21 cellular contexts compared by ENCODE assay signal in genomic region chr10:28594401-28594800, GRCh38.
A peak's percentile ranks its signal among the peaks of the same experiment; 100 is the strongest.
DNase-seq lines count a peak whose midpoint lies in the region; ATAC-seq and FAIRE-seq lines count a peak whose summit lies in the region.
"Had no signal": no experiment of that assay in that cellular context is flagged by ENCODE, and none has a peak within 500 bp of the region (broad histone marks: within the 10 kb centered on the region; RNA-seq: fewer than 3 reads in every experiment).

No MANE protein-coding gene starts in this region.

- CTCF ChIA-PET in activated CD4-positive, alpha-beta T cell treated with anti-CD3 and anti-CD28 coated beads, Interleukin-2, amount 10 ng/mL, durations not matched to agents 7 days and 5 days (lab: Charles Lee): no interaction called here

- H3K9me3 Mint-ChIP-seq in activated CD4-positive, alpha-beta T cell treated with anti-CD3 and anti-CD28 coated beads, Interleukin-2, amount 10 ng/mL, durations not matched to agents 7 days and 5 days: no peaks in the 10 kb centered on the region
- H3K9me3 Mint-ChIP-seq in activated naive CD8-positive, alpha-beta T cell treated with anti-CD3 and anti-CD28 coated beads, Interleukin-2, amount 50 U/mL, for 24 hours: no peaks in the 10 kb centered on the region
- H3K9me3 Mint-ChIP-seq in natural killer cell treated with Interleukin-12 subunit alpha and Interleukin-12 subunit beta and Interleukin-15 and Interleukin-18, amount 100 ng/mL, for 72 hours: no peaks in the 10 kb centered on the region

- H3K27me3 Mint-ChIP-seq in activated CD4-positive, alpha-beta T cell treated with anti-CD3 and anti-CD28 coated beads, Interleukin-2, amount 10 ng/mL, durations not matched to agents 7 days and 5 days: no peaks in the 10 kb centered on the region
- no peaks in the 10 kb centered on the region for H3K27me3 Mint-ChIP-seq in activated naive CD8-positive, alpha-beta T cell treated with anti-CD3 and anti-CD28 coated beads, Interleukin-2, amount 50 U/mL, for 24 hours
- no peaks in the 10 kb centered on the region for H3K27me3 Mint-ChIP-seq in natural killer cell treated with Interleukin-12 subunit alpha and Interleukin-12 subunit beta and Interleukin-15 and Interleukin-18, amount 100 ng/mL, for 72 hours

- POLR2A ChIA-PET in activated CD4-positive, alpha-beta T cell treated with anti-CD3 and anti-CD28 coated beads, Interleukin-2, amount 10 ng/mL, durations not matched to agents 7 days and 5 days (lab: Charles Lee): no interaction called here

- peak; percentile 64 for DNase-seq in activated CD4-positive, alpha-beta T cell treated with anti-CD3 and anti-CD28 coated beads, Interleukin-2, amount 10 ng/mL, durations not matched to agents 7 days and 5 days
- DNase-seq in activated CD4-positive, alpha-beta T cell treated with anti-CD3 and anti-CD28 coated beads, Interleukin-2, amount 50 U/mL, for 4 hours: no peak
- DNase-seq in GM19239 (ENCODE audit: insufficient read length, low spot score) (no peak), DMS114 treated with DMSO at 0.1 percent for 48 hours (lab: John Stamatoyannopoulos, UW; ENCODE audit: unreplicated experiment) (no peak)
- no peak for DNase-seq in activated naive CD8-positive, alpha-beta T cell treated with anti-CD3 and anti-CD28 coated beads, Interleukin-2, amount 50 U/mL, for 24 hours
- DNase-seq in natural killer cell treated with Interleukin-12 subunit alpha and Interleukin-12 subunit beta and Interleukin-15 and Interleukin-18, amount 100 ng/mL, for 72 hours (ENCODE audit: low spot score): no peak
- DNase-seq: activated naive CD4-positive, alpha-beta T cell treated with anti-CD3 and anti-CD28 coated beads, Interleukin-2, amount 50 U/mL, for 16 hours; BE2C; body of pancreas; colonic mucosa; IMR-90; NCI-H1417 treated with DMSO at 0.1 percent for 48 hours; NCI-H524 treated with DMSO at 0.1 percent for 48 hours; RPMI8226; spleen; stimulated activated CD4-positive, alpha-beta T cell treated with anti-CD3 and anti-CD28 coated beads, Interleukin-4, amount 100 ng/mL, for 24 hours; upper lobe of right lung had no signal

- peak; percentile 46 for ATAC-seq in activated naive CD8-positive, alpha-beta T cell treated with anti-CD3 and anti-CD28 coated beads, Interleukin-2, amount 50 U/mL, for 24 hours
- ATAC-seq in natural killer cell treated with Interleukin-12 subunit alpha and Interleukin-12 subunit beta and Interleukin-15 and Interleukin-18, amount 100 ng/mL, for 72 hours: no peak
- no peak for ATAC-seq in HG03108 (IDR thresholded peaks at IDR 0.05; ENCODE audit: unreplicated experiment)
- no peak for ATAC-seq in HG02970 (IDR thresholded peaks at IDR 0.05; ENCODE audit: low FRiP score, unreplicated experiment)
- ATAC-seq: body of pancreas, left lobe of liver had no signal

- H3K36me3 Mint-ChIP-seq in activated CD4-positive, alpha-beta T cell treated with anti-CD3 and anti-CD28 coated beads, Interleukin-2, amount 10 ng/mL, durations not matched to agents 7 days and 5 days (ENCODE audit: low read depth): peaks cover 66% of the 10 kb centered on the region
- H3K36me3 Mint-ChIP-seq in activated naive CD8-positive, alpha-beta T cell treated with anti-CD3 and anti-CD28 coated beads, Interleukin-2, amount 50 U/mL, for 24 hours (ENCODE audit: low read depth): peaks cover 80% of the 10 kb centered on the region
- peaks cover 23% of the 10 kb centered on the region for H3K36me3 Mint-ChIP-seq in natural killer cell treated with Interleukin-12 subunit alpha and Interleukin-12 subunit beta and Interleukin-15 and Interleukin-18, amount 100 ng/mL, for 72 hours

- FAIRE-seq in GM19239 (lab: Jason Lieb, UNC): peak; percentile 35
- FAIRE-seq: endometrium had no signal

- H3K4me3 Mint-ChIP-seq in activated CD4-positive, alpha-beta T cell treated with anti-CD3 and anti-CD28 coated beads, Interleukin-2, amount 10 ng/mL, durations not matched to agents 7 days and 5 days: peak overlapping the region; percentile 10
- no peak overlapping the region for H3K4me3 Mint-ChIP-seq in activated naive CD8-positive, alpha-beta T cell treated with anti-CD3 and anti-CD28 coated beads, Interleukin-2, amount 50 U/mL, for 24 hours
- H3K4me3 Mint-ChIP-seq in natural killer cell treated with Interleukin-12 subunit alpha and Interleukin-12 subunit beta and Interleukin-15 and Interleukin-18, amount 100 ng/mL, for 72 hours: no peak overlapping the region

- peaks cover 43% of the 10 kb centered on the region for H3K4me1 Mint-ChIP-seq in activated CD4-positive, alpha-beta T cell treated with anti-CD3 and anti-CD28 coated beads, Interleukin-2, amount 10 ng/mL, durations not matched to agents 7 days and 5 days
- H3K4me1 Mint-ChIP-seq in activated naive CD8-positive, alpha-beta T cell treated with anti-CD3 and anti-CD28 coated beads, Interleukin-2, amount 50 U/mL, for 24 hours: peaks cover 50% of the 10 kb centered on the region
- peaks cover 41 to 48% of the 10 kb centered on the region in 2 donors for H3K4me1 Mint-ChIP-seq in natural killer cell treated with Interleukin-12 subunit alpha and Interleukin-12 subunit beta and Interleukin-15 and Interleukin-18, amount 100 ng/mL, for 72 hours (ENCODE audit: low read depth in 2 of 2)

- H3K27ac Mint-ChIP-seq in activated CD4-positive, alpha-beta T cell treated with anti-CD3 and anti-CD28 coated beads, Interleukin-2, amount 10 ng/mL, durations not matched to agents 7 days and 5 days: no peak overlapping the region
- H3K27ac Mint-ChIP-seq in activated naive CD8-positive, alpha-beta T cell treated with anti-CD3 and anti-CD28 coated beads, Interleukin-2, amount 50 U/mL, for 24 hours: no peak overlapping the region
- H3K27ac Mint-ChIP-seq in natural killer cell treated with Interleukin-12 subunit alpha and Interleukin-12 subunit beta and Interleukin-15 and Interleukin-18, amount 100 ng/mL, for 72 hours: peak overlapping the region; percentile 30 to 53

Comparison
In these comparisons a context has a peak if more than half of its experiments do, and no peak if none do; other contexts are left out.
1. H3K27ac Mint-ChIP-seq: peak in natural killer cell treated with Interleukin-12 subunit alpha and Interleukin-12 subunit beta and Interleukin-15 and Interleukin-18, amount 100 ng/mL, for 72 hours (2 of 2); none in activated CD4-positive, alpha-beta T cell treated with anti-CD3 and anti-CD28 coated beads, Interleukin-2, amount 10 ng/mL, durations not matched to agents 7 days and 5 days (single experiment) and activated naive CD8-positive, alpha-beta T cell treated with anti-CD3 and anti-CD28 coated beads, Interleukin-2, amount 50 U/mL, for 24 hours (single experiment).